Comparison of ENCODE assay signal across 18 cellular contexts in genomic region chr1:162973381-162973795, GRCh38.
A peak's percentile ranks its signal among the peaks of the same experiment; 100 is the strongest.
DNase-seq lines count a peak whose midpoint lies in the region; ATAC-seq, FAIRE-seq and TF ChIP-seq lines count a peak whose summit lies in the region.
"Had no signal": no experiment of that assay in that cellular context is flagged by ENCODE, and none has a peak within 500 bp of the region (broad histone marks: within the 10 kb centered on the region; RNA-seq: fewer than 3 reads in every experiment).

No MANE protein-coding gene starts in this region.

- no peak overlapping the region for H3K4me2 ChIP-seq in SK-N-SH
- H3K4me2 ChIP-seq: PC-9 had no signal

- TF ChIP-seq POLR2A in GM12892 (IDR thresholded peaks at IDR 0.05; ENCODE audit: low read depth, low read length) = no peak

- no peak for FAIRE-seq in GM12892 (lab: Jason Lieb, UNC)

- no peaks in the 10 kb centered on the region for H3K9me3 ChIP-seq in SK-N-SH

- no peaks in the 10 kb centered on the region for H3K27me3 ChIP-seq in SK-N-SH (ENCODE audit: insufficient read depth)

- POLR2A ChIA-PET in SK-N-SH (lab: Yijun Ruan, JAX) = no interaction called here

- no peak overlapping the region for H2AFZ ChIP-seq in SK-N-SH (ENCODE audit: low read depth)

- TF ChIP-seq CTCF in SK-N-SH (IDR thresholded peaks at IDR 0.05) (no peak), fibroblast of mammary gland (conservative IDR thresholded peaks at IDR 0.05; ENCODE audit: control insufficient read depth, insufficient read depth, low read depth, low read length) (no peak), retinal pigment epithelial cell (conservative IDR thresholded peaks at IDR 0.05; ENCODE audit: low read depth, low read length) (no peak)

- H4K20me1 ChIP-seq in SK-N-SH (ENCODE audit: insufficient read depth) = no peaks in the 10 kb centered on the region

- peaks cover 8 to 12% of the 10 kb centered on the region in 2 experiments; a peak in 3 of 4 replicates for H3K4me1 ChIP-seq in SK-N-SH (ENCODE audit: control insufficient read depth in 1 of 2, insufficient read depth in 2 of 2, low read depth in 1 of 2, low read length in 1 of 2)

- peak overlapping the region; percentile 36; the same call in 1 of the 2 replicates for H3K9ac ChIP-seq in SK-N-SH

- peak; percentile 85 for DNase-seq in ELR (ENCODE audit: low read depth)
- DNase-seq in SK-N-SH = no peak
- peak; percentile 86 for DNase-seq in fibroblast of mammary gland (ENCODE audit: low read depth)
- DNase-seq in retinal pigment epithelial cell (ENCODE audit: low read depth) = peak; percentile 64
- no peak for DNase-seq in inferior parietal cortex (ENCODE audit: extremely low spot score)
- no peak for DNase-seq in GM12892 (ENCODE audit: insufficient read length)
- DNase-seq: activated CD4-positive, alpha-beta T cell treated with anti-CD3 and anti-CD28 coated beads, Interleukin-2, amount 50 U/mL, for 4 hours; activated effector memory CD4-positive, alpha-beta T cell treated with Interleukin-2 at 50 U/mL for 16 hours; caudate nucleus; CD4-positive, alpha-beta T cell; GDM1; MV-4-11; NCI-H2227 treated with DMSO at 0.1 percent for 48 hours; PC-9; stimulated activated CD4-positive, alpha-beta T cell treated with anti-CD3 and anti-CD28 coated beads, Interleukin-4, amount 100 ng/mL, for 1 hour had no signal

- CTCF ChIA-PET in SK-N-SH (lab: Yijun Ruan, JAX) = interaction anchor here (1.1 kb wide), 1 partner anchor 18 kb away, joined by 3 read pairs; no protein-coding TSS in a partner anchor

- H3K9me2 ChIP-seq in SK-N-SH = no peaks in the 10 kb centered on the region

- peak; percentile 39 to 73; a peak in 3 of 4 replicates for TF ChIP-seq EP300 in SK-N-SH (IDR thresholded peaks at IDR 0.05; ENCODE audit: borderline replicate concordance in 1 of 2, low read depth in 1 of 2, low read length in 1 of 2)

- H3K27ac ChIP-seq in SK-N-SH (ENCODE audit: low read depth in 2 of 2, low read length in 1 of 2) = peak overlapping the region; percentile 80 to 93
- H3K27ac ChIP-seq: epithelial cell of prostate, PC-9 had no signal

- no peaks in the 10 kb centered on the region for H3K36me3 ChIP-seq in SK-N-SH (replicated peaks in 1 of 2; ENCODE audit: control insufficient read depth in 1 of 2, insufficient read depth in 2 of 2, low read length in 1 of 2)

- peaks cover 16% of the 10 kb centered on the region for H3F3A ChIP-seq in SK-N-SH (replicated peaks; ENCODE audit: insufficient read depth)

- H3K4me3 ChIP-seq in SK-N-SH (ENCODE audit: low read depth in 2 of 2, low read length in 1 of 2) (no peak overlapping the region), fibroblast of mammary gland (ENCODE audit: control insufficient read depth, low read depth, low read length) (no peak overlapping the region), retinal pigment epithelial cell (ENCODE audit: low read length) (no peak overlapping the region)
- H3K4me3 ChIP-seq: PC-9 had no signal

- no peaks in the 10 kb centered on the region for H3K79me2 ChIP-seq in SK-N-SH (ENCODE audit: insufficient read depth)

- no peak for TF ChIP-seq RAD21 in SK-N-SH (IDR thresholded peaks at IDR 0.05; ENCODE audit: low read length)

- ATAC-seq in HG03095 (IDR thresholded peaks at IDR 0.05; ENCODE audit: unreplicated experiment) (no peak), HG03457 (IDR thresholded peaks at IDR 0.05; ENCODE audit: unreplicated experiment) (no peak)

TF ChIP-seq in SK-N-SH, 30 proteins besides CTCF, POLR2A, EP300 and RAD21:
- peak; percentile 79 for TF ChIP-seq TCF12 (IDR thresholded peaks at IDR 0.05)
- TF ChIP-seq FOXM1 (IDR thresholded peaks at IDR 0.05; ENCODE audit: low read depth) = peak; percentile 67
- TF ChIP-seq USF1 (IDR thresholded peaks at IDR 0.05; ENCODE audit: borderline replicate concordance, low read depth) = no peak
- no peak for TF ChIP-seq GATA2 (CRISPR knock-in tag; IDR thresholded peaks at IDR 0.05)
- peak; percentile 61 for TF ChIP-seq RXRA (IDR thresholded peaks at IDR 0.05; ENCODE audit: borderline replicate concordance, low read depth)
- TF ChIP-seq MEF2A (IDR thresholded peaks at IDR 0.05; ENCODE audit: borderline replicate concordance, low read depth) = peak; percentile 72
- TF ChIP-seq NFIC (IDR thresholded peaks at IDR 0.05; ENCODE audit: borderline replicate concordance) = peak; percentile 45; the same call in 1 of the 2 replicates
- TF ChIP-seq PBX3 (IDR thresholded peaks at IDR 0.05) = peak; percentile 59
- TF ChIP-seq GABPA (IDR thresholded peaks at IDR 0.05; ENCODE audit: low read depth) = no peak
- TF ChIP-seq JUND (IDR thresholded peaks at IDR 0.05) = peak; percentile 93
- peak; percentile 48; the same call in 1 of the 2 replicates for TF ChIP-seq POLR2AphosphoS5 (IDR thresholded peaks at IDR 0.05; ENCODE audit: low read depth, low read length)
- TF ChIP-seq FOSL2 (IDR thresholded peaks at IDR 0.05; ENCODE audit: borderline replicate concordance, low read depth) = peak; percentile 73
- TF ChIP-seq TEAD4 (IDR thresholded peaks at IDR 0.05; ENCODE audit: borderline replicate concordance, insufficient read depth) = peak; percentile 78
- TF ChIP-seq REST (IDR thresholded peaks at IDR 0.05; ENCODE audit: low read depth, low read length) = no peak
TF ChIP-seq in SK-N-SH: peak in this region for 10.

Comparison
In these comparisons a context has a peak if more than half of its experiments do, and no peak if none do; other contexts are left out.
1. DNase-seq: peak in ELR (single experiment), fibroblast of mammary gland (single experiment) and retinal pigment epithelial cell (single experiment); none in SK-N-SH (single experiment), inferior parietal cortex (single experiment) and GM12892 (single experiment).